Comparison of ENCODE assay signal across 8 cellular contexts in the genomic region with DNA sequence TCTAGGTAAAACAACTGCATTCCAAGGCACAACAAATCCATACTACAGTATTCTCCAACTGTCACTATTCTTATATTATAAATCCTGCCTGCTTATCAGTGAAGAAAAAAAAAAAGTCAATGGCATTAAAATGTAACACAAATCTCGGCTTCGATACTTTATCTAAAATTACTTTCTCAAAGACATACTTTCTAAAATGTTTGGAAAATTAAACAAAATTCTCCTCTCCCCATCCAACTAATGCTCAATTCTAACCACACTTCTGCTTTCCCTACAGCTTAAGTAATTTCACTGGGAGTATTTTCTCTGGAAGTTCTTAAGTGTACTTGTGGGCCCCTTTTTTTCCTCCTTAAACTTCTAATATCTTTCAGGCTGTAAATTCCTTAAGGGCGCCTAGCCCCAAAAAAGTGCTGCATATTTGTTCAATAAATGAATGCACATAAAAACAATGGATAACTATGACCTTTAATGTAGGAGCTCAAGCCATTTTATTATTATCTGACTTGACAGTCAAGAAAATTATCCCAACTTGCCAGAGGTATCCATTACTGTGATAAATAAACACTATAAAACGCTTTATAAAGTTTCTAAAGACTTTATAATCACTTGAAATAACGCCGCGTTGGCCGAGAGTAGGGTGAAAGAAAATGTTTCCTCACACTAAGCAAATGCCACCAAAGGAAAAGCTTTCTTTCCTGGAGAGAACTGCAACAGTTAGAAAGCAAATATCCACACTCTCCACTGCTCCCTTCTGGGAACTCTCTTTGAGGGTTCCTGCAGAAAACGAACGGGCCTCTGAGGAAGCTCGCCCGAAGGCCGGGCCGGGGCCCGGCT. TPM values are rescaled to one million over a fixed set of nuclear protein-coding genes. Genes with fewer than 3 reads are reported as not detected.
DNase-seq lines count a peak whose midpoint lies in the region; ATAC-seq and TF ChIP-seq lines count a peak whose summit lies in the region.

No MANE protein-coding gene starts in this region.

- peak overlapping the region; percentile 92 for H3K4me3 Mint-ChIP-seq in activated CD4-positive, alpha-beta T cell treated with anti-CD3 and anti-CD28 coated beads, Interleukin-2, amount 10 ng/mL, durations not matched to agents 7 days and 5 days
- H3K4me3 Mint-ChIP-seq in T-cell, result peak overlapping the region; percentile 94 to 98 (median 96)

- no peaks in the 10 kb centered on the region for H3K9me3 Mint-ChIP-seq in activated CD4-positive, alpha-beta T cell treated with anti-CD3 and anti-CD28 coated beads, Interleukin-2, amount 10 ng/mL, durations not matched to agents 7 days and 5 days
- no peaks in the 10 kb centered on the region for H3K9me3 Mint-ChIP-seq in T-cell

- CTCF ChIA-PET in activated CD4-positive, alpha-beta T cell treated with anti-CD3 and anti-CD28 coated beads, Interleukin-2, amount 10 ng/mL, durations not matched to agents 7 days and 5 days (lab: Charles Lee), result interaction anchor here (0.6 to 1.2 kb wide), 6 partner anchors 12 to 972 kb away, joined by 3 to 4 read pairs (median 4); partner anchors contain the start of genes DTD2 and HECTD1
- CTCF ChIA-PET in T-cell (lab: Charles Lee), result interaction anchor here (0.6 to 2.1 kb wide), 6 partner anchors 15 to 797 kb away, joined by 3 to 17 read pairs (median 3); partner anchors contain the start of gene DTD2 (in 1 of the 2)

- ATAC-seq in T-cell (replicated peaks in 1 of 4) (no peak), GM18870 (IDR thresholded peaks at IDR 0.05; ENCODE audit: unreplicated experiment) (no peak)

- no peak overlapping the region for H3K27ac Mint-ChIP-seq in activated CD4-positive, alpha-beta T cell treated with anti-CD3 and anti-CD28 coated beads, Interleukin-2, amount 10 ng/mL, durations not matched to agents 7 days and 5 days
- no peak overlapping the region for H3K27ac Mint-ChIP-seq in T-cell

- in situ Hi-C loops in GM13977 (cut with MboI; ENCODE audit: low pct_unique_long_range_greater_than_20kb, low sequenced_read_pairs, unreplicated experiment), result no loop called here

- no peak for TF ChIP-seq CTCF in foreskin fibroblast (IDR thresholded peaks at IDR 0.05; ENCODE audit: low read depth, low read length)
- no peak for TF ChIP-seq CTCF in GM13977 (IDR thresholded peaks at IDR 0.05; ENCODE audit: extremely low read depth, insufficient read depth, missing control alignments)

- H3K36me3 Mint-ChIP-seq in activated CD4-positive, alpha-beta T cell treated with anti-CD3 and anti-CD28 coated beads, Interleukin-2, amount 10 ng/mL, durations not matched to agents 7 days and 5 days (ENCODE audit: low read depth), result no peaks in the 10 kb centered on the region
- no peaks in the 10 kb centered on the region for H3K36me3 Mint-ChIP-seq in T-cell

- H3K4me3 ChIP-seq in foreskin fibroblast (ENCODE audit: low read depth in 1 of 2, low read length in 2 of 2) (peak overlapping the region; percentile 98 to 100), skeletal muscle cell (ENCODE audit: low read depth, low read length) (peak overlapping the region; percentile 99)

- H3K27me3 Mint-ChIP-seq in activated CD4-positive, alpha-beta T cell treated with anti-CD3 and anti-CD28 coated beads, Interleukin-2, amount 10 ng/mL, durations not matched to agents 7 days and 5 days, result no peaks in the 10 kb centered on the region
- H3K27me3 Mint-ChIP-seq in T-cell, result no peaks in the 10 kb centered on the region

- no peak for DNase-seq in activated CD4-positive, alpha-beta T cell treated with anti-CD3 and anti-CD28 coated beads, Interleukin-2, amount 10 ng/mL, durations not matched to agents 7 days and 5 days
- no peak for DNase-seq in activated CD4-positive, alpha-beta T cell treated with anti-CD3 and anti-CD28 coated beads for 4 hours
- DNase-seq in T-cell (no peak), foreskin fibroblast (peak; percentile 42 to 74), skeletal muscle cell (ENCODE audit: low read depth) (no peak), GM13977 (ENCODE audit: low spot score) (no peak), kidney tubule cell (ENCODE audit: low spot score) (no peak)

- POLR2A ChIA-PET in activated CD4-positive, alpha-beta T cell treated with anti-CD3 and anti-CD28 coated beads, Interleukin-2, amount 10 ng/mL, durations not matched to agents 7 days and 5 days (lab: Charles Lee), result interaction anchor here (0.7 kb wide), 1 partner anchor 26 kb away, joined by 3 read pairs; no protein-coding TSS in a partner anchor
- POLR2A ChIA-PET in T-cell (lab: Charles Lee), result interaction anchor here (0.6 to 1.3 kb wide), 6 partner anchors 9 to 790 kb away, joined by 3 to 12 read pairs (median 4); partner anchors contain the start of genes DTD2 (in 1 of the 2) and RNU6-8 (in 1 of the 2)

- H3K4me1 Mint-ChIP-seq in activated CD4-positive, alpha-beta T cell treated with anti-CD3 and anti-CD28 coated beads, Interleukin-2, amount 10 ng/mL, durations not matched to agents 7 days and 5 days, result peaks cover 25% of the 10 kb centered on the region
- peaks cover 25 to 37% (median 26%) of the 10 kb centered on the region in 3 donors for H3K4me1 Mint-ChIP-seq in T-cell

RNA-seq across cellular contexts. Expression of gene HEATR5A, which starts 1.0 kb away (rescaled TPM):
- total RNA-seq in activated CD4-positive, alpha-beta T cell treated with anti-CD3 and anti-CD28 coated beads, Interleukin-2, amount 10 ng/mL, durations not matched to agents 7 days and 5 days, result 1 to 10 TPM; 7.1 to 9.6 TPM
- total RNA-seq in T-cell, result 10 to 100 TPM in 4 of 5 donors, 1 to 10 TPM in 1; 7.5 to 13.2 (median 13.0) TPM

RNA-seq across cellular contexts. Expression of gene DTD2, which starts 37.9 kb away (rescaled TPM):
- total RNA-seq in activated CD4-positive, alpha-beta T cell treated with anti-CD3 and anti-CD28 coated beads, Interleukin-2, amount 10 ng/mL, durations not matched to agents 7 days and 5 days, result 10 to 100 TPM; 15.2 to 15.7 TPM
- total RNA-seq in T-cell, result 10 to 100 TPM; 11.3 to 23.6 (median 18.1) TPM

Comparison
In these comparisons a context has a peak if more than half of its experiments do, and no peak if none do; other contexts are left out.
1. DNase-seq: peak in foreskin fibroblast (2 of 2); none in activated CD4-positive, alpha-beta T cell treated with anti-CD3 and anti-CD28 coated beads, Interleukin-2, amount 10 ng/mL, durations not matched to agents 7 days and 5 days (single experiment), activated CD4-positive, alpha-beta T cell treated with anti-CD3 and anti-CD28 coated beads for 4 hours (0 of 2), T-cell (0 of 34), skeletal muscle cell (single experiment), GM13977 (single experiment) and kidney tubule cell (single experiment).